ENCODE assay signal across 8 cellular contexts in the genomic region with DNA sequence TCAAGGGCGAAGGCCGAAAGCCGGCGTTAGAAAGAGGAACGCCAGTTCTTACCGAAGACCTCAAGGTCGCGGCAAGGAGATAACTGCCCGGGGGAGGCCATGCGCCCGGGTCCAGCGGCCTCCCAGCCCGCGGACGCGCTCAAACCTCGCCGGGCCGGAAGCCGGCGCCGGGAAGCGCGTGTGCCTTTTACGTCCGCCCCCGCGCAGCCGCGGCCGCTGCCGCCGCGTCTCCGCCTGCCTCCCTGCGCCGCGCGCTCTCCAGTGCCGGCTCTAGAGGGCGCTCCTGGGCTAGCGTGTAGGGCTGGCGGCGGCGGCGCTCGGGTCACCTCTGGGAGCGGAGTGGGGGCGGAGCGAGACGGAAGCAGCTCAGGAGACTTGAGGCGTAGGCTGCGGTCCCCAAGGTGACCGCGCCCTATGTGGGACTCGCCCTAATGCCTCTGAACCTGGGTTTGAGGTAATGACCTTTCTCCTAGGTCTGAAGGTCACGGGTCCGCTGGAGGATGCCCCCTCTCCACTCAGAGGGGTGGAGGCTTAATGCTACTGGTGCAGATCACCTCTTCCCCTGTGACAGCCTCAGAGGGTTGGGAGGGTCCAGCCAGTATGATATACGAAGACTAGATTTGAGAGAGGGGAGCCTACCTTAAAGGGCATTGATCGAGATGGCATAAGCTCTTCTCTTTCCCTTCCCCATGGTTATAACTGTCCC. TPM values are rescaled to one million over a fixed set of nuclear protein-coding genes. Genes with fewer than 3 reads are reported as not detected.
DNase-seq lines count a peak whose midpoint lies in the region; ATAC-seq and TF ChIP-seq lines count a peak whose summit lies in the region.

No MANE protein-coding gene starts in this region.

- peak overlapping the region in 2 of 3 experiments; percentile 28 to 91 for H3K27ac Mint-ChIP-seq in nephron

- in situ Hi-C loops in Panc1 (cut with HindIII; ENCODE audit: low pct_unique_long_range_greater_than_20kb, low sequenced_read_pairs) = no loop called here

- no peaks in the 10 kb centered on the region for H3K27me3 Mint-ChIP-seq in nephron (ENCODE audit: low read depth)

- TF ChIP-seq CTCF in Panc1 (IDR thresholded peaks at IDR 0.05) (peak; percentile 95), nephron (IDR thresholded peaks at IDR 0.05; ENCODE audit: unreplicated experiment in 3 of 3) (peak; percentile 65 to 70 (median 66))

- peaks cover 16% of the 10 kb centered on the region for H3K36me3 ChIP-seq in Panc1 (ENCODE audit: control insufficient read depth, insufficient read depth, low read length)

- no peaks in the 10 kb centered on the region for H3K9me3 ChIP-seq in Panc1 (ENCODE audit: control insufficient read depth, insufficient read depth, low read depth, low read length)

- peaks cover 3% of the 10 kb centered on the region for H3K9me3 Mint-ChIP-seq in nephron

- H3K4me3 Mint-ChIP-seq in nephron = peak overlapping the region; percentile 88 to 92 (median 92)

- H3K4me1 ChIP-seq in Panc1 (ENCODE audit: control insufficient read depth, insufficient read depth, low read length) = peaks cover 17% of the 10 kb centered on the region

- peak overlapping the region; percentile 75 for H3K4me3 ChIP-seq in Jurkat, Clone E6-1 (ENCODE audit: low read length)
- H3K4me3 ChIP-seq in Panc1 (ENCODE audit: low read depth in 2 of 2, low read length in 2 of 2) = peak overlapping the region; percentile 92 to 96

- BruUV-seq in Panc1 (replicated peaks; lab: Mats Ljungman, UMichigan) = no TSS peak

- CTCF ChIA-PET in Panc1 (lab: Charles Lee) = interaction anchor here (0.6 to 1.3 kb wide), 4 partner anchors 9 to 618 kb away, joined by 3 to 9 read pairs (median 3); no protein-coding TSS in a partner anchor

- DNase-seq in DMS153 treated with DMSO at 0.1 percent for 48 hours (lab: John Stamatoyannopoulos, UW; ENCODE audit: unreplicated experiment) = peak; percentile 41
- DNase-seq in Jurkat, Clone E6-1 (ENCODE audit: low read depth, low spot score) = peak; percentile 65
- DNase-seq in Panc1 (ENCODE audit: low read depth, low spot score) = no peak
- peak; percentile 75 to 79 for DNase-seq in activated T-helper 1 cell treated with anti-CD3 and anti-CD28 coated beads, Interleukin-2, amount 50 U/mL, for 16 hours (ENCODE audit: low read depth in 1 of 2, low spot score in 1 of 2)
- DNase-seq in fibroblast of peridontal ligament (ENCODE audit: extremely low read depth) = peak; percentile 65
- peak; percentile 92 for DNase-seq in stimulated activated naive CD8-positive, alpha-beta T cell treated with anti-CD3 and anti-CD28 coated beads, Interleukin-15, Interleukin-2, amounts not matched to agents 100 U/mL and 50 U/mL, for 24 hours

- POLR2A ChIA-PET in Panc1 (lab: Charles Lee) = no interaction called here

- peaks cover 18% of the 10 kb centered on the region for H3K36me3 Mint-ChIP-seq in nephron (ENCODE audit: low read depth)

- no peaks in the 10 kb centered on the region for H3K27me3 ChIP-seq in Panc1 (ENCODE audit: control insufficient read depth, insufficient read depth, low read length)

- intact Hi-C loops in Panc1 (cut with micrococcal nuclease; ENCODE audit: unreplicated experiment) = no loop called here

- H3K27ac ChIP-seq in Panc1 (ENCODE audit: low read length) = peak overlapping the region; percentile 90

- no peaks in the 10 kb centered on the region for H3K4me1 Mint-ChIP-seq in nephron

- peak; percentile 71 for ATAC-seq in GM21529 (IDR thresholded peaks at IDR 0.05; ENCODE audit: unreplicated experiment)
- ATAC-seq in Panc1 = peak; percentile 78
- peak; percentile 80 for ATAC-seq in stimulated activated naive CD8-positive, alpha-beta T cell treated with anti-CD3 and anti-CD28 coated beads, Interleukin-15, Interleukin-2, amounts not matched to agents 100 U/mL and 50 U/mL, for 24 hours

RNA-seq across cellular contexts. Expression of gene SLC25A5, which starts 0.8 kb away (rescaled TPM):
- polyA plus RNA-seq in Jurkat, Clone E6-1 (2012; ENCODE audit: insufficient read depth, insufficient read length) = 686 TPM
- total RNA-seq in Panc1 (2021; ENCODE audit: unreplicated experiment) = 709 TPM
- polyA plus RNA-seq in Panc1 (2012; ENCODE audit: insufficient read length) = 805 TPM
